Comparison of ENCODE assay signal across 27 cellular contexts in genomic region chrX:106875151-106875550, GRCh38. TPM values are rescaled to one million over a fixed set of nuclear protein-coding genes. Genes with fewer than 3 reads are reported as not detected.
A peak's percentile ranks its signal among the peaks of the same experiment; 100 is the strongest.
DNase-seq lines count a peak whose midpoint lies in the region; ATAC-seq lines count a peak whose summit lies in the region.
"Had no signal": no experiment of that assay in that cellular context is flagged by ENCODE, and none has a peak within 500 bp of the region (broad histone marks: within the 10 kb centered on the region; RNA-seq: fewer than 3 reads in every experiment).

No MANE protein-coding gene starts in this region.

- ATAC-seq in GM21529 (IDR thresholded peaks at IDR 0.05; ENCODE audit: unreplicated experiment): no peak
- ATAC-seq: HCT116, K562 had no signal

- H3K4me2 ChIP-seq in GM23248 (ENCODE audit: unreplicated experiment) (no peak overlapping the region), mesenchymal stem cell (ENCODE audit: low read length, poor library complexity, severe bottlenecking) (no peak overlapping the region)

- H3K79me2 ChIP-seq in GM23248 (ENCODE audit: insufficient read depth): no peaks in the 10 kb centered on the region

- H2BK15ac ChIP-seq in mesenchymal stem cell (ENCODE audit: low read depth, poor library complexity, severe bottlenecking): no peak overlapping the region

- no peaks in the 10 kb centered on the region for H3K9me2 ChIP-seq in GM23248 (ENCODE audit: insufficient read depth)

- no peaks in the 10 kb centered on the region for H3F3A ChIP-seq in GM23248 (ENCODE audit: insufficient read depth)

- H4K20me1 ChIP-seq in GM23248 (ENCODE audit: insufficient read depth): no peaks in the 10 kb centered on the region

- H3K18ac ChIP-seq in mesenchymal stem cell (ENCODE audit: low read depth in 1 of 2, low read length in 2 of 2): no peak overlapping the region

- no peaks in the 10 kb centered on the region for H3K4me1 ChIP-seq in GM23248 (ENCODE audit: insufficient read depth)
- no peaks in the 10 kb centered on the region for H3K4me1 ChIP-seq in mesenchymal stem cell (ENCODE audit: control insufficient read depth, insufficient read depth, low read depth, low read length)
- H3K4me1 ChIP-seq: BE2C, SJSA1 had no signal

- no peak overlapping the region for H2BK5ac ChIP-seq in mesenchymal stem cell (ENCODE audit: low read depth, low read length, poor library complexity, severe bottlenecking)

- in situ Hi-C loops in GM23248 (cut with MboI): no loop called here

- no peak overlapping the region for H4K91ac ChIP-seq in mesenchymal stem cell (ENCODE audit: low read length)

- H3K27me3 ChIP-seq in GM23248 (replicated peaks; ENCODE audit: insufficient read depth) (no peaks in the 10 kb centered on the region), mesenchymal stem cell (ENCODE audit: control insufficient read depth in 1 of 2, insufficient read depth in 1 of 2, low read length in 2 of 2) (peaks cover 0 to 18% of the 10 kb centered on the region in 2 experiments)
- H3K27me3 ChIP-seq: BE2C, SJSA1 had no signal

- no peak overlapping the region for H2BK12ac ChIP-seq in mesenchymal stem cell (ENCODE audit: low read length in 2 of 2)

- no peak overlapping the region for H3K23ac ChIP-seq in mesenchymal stem cell (ENCODE audit: low read length in 2 of 2)

- H4K8ac ChIP-seq in mesenchymal stem cell (ENCODE audit: low read length): no peak overlapping the region

- H3K4me3 ChIP-seq in GM23248 (no peak overlapping the region), mesenchymal stem cell (ENCODE audit: insufficient read depth in 1 of 2, low read depth in 1 of 2, low read length in 2 of 2) (no peak overlapping the region)
- H3K4me3 ChIP-seq: K562, SJSA1 had no signal

- H2AFZ ChIP-seq in GM23248 (no peak overlapping the region), mesenchymal stem cell (ENCODE audit: low read depth, low read length) (no peak overlapping the region)

- H3K79me1 ChIP-seq in mesenchymal stem cell (replicated peaks; ENCODE audit: low read length, poor library complexity, severe bottlenecking): no peaks in the 10 kb centered on the region

- H3K27ac ChIP-seq in GM23248 (no peak overlapping the region), mesenchymal stem cell (ENCODE audit: low read length, poor library complexity, severe bottlenecking) (no peak overlapping the region)
- H3K27ac ChIP-seq: SJSA1 had no signal

- H3K4ac ChIP-seq in mesenchymal stem cell (ENCODE audit: low read depth in 1 of 2, low read length in 2 of 2): no peak overlapping the region

- H3K9ac ChIP-seq in GM23248 (no peak overlapping the region), mesenchymal stem cell (ENCODE audit: low read length) (no peak overlapping the region)

- H3K14ac ChIP-seq in mesenchymal stem cell (ENCODE audit: low read length in 2 of 2): no peak overlapping the region

- 13 to 25% methylated on average over 1 of the region's 1 CpG for WGBS in GM23248 (ENCODE audit: low coverage in 1 of 2, low lambda C conversion rate in 2 of 2, missing lambda C conversion rate in 2 of 2), 2 experiments
- WGBS in mesenchymal stem cell: no CpG with 5 or more reads among the region's 1 CpG

- no peaks in the 10 kb centered on the region for H3K36me3 ChIP-seq in GM23248 (ENCODE audit: low read depth)
- peaks cover 3% of the 10 kb centered on the region in 2 experiments for H3K36me3 ChIP-seq in mesenchymal stem cell (ENCODE audit: control insufficient read depth in 1 of 2, insufficient read depth in 2 of 2, low read depth in 1 of 2, low read length in 2 of 2)
- H3K36me3 ChIP-seq: BE2C, SJSA1 had no signal

- DNase-seq in GM23248 (peak; percentile 35), OCI-M1 (lab: John Stamatoyannopoulos, UW) (peak; percentile 5), fibroblast of gingiva (ENCODE audit: low read depth) (peak; percentile 63), mesenchymal stem cell (peak; percentile 45), D341Med (ENCODE audit: low spot score) (no peak), NCI-H2107 (lab: John Stamatoyannopoulos, UW) (no peak)
- no peak for DNase-seq in activated CD8-positive, alpha-beta memory T cell treated with anti-CD3 and anti-CD28 coated beads, Interleukin-2, amount 50 U/mL, for 48 hours
- DNase-seq: BE2C; CD8-positive, alpha-beta memory T cell; DMS153; Kasumi-1; MV-4-11; NCI-H1105; NCI-H1436 treated with DMSO at 0.1 percent for 48 hours; NCI-H187 treated with DMSO at 0.1 percent for 48 hours; NCI-H526 treated with DMSO at 0.1 percent for 48 hours; Right ventricle myocardium superior; RPMI8226 had no signal

- H3K9me3 ChIP-seq in GM23248 (ENCODE audit: low read depth): no peaks in the 10 kb centered on the region
- peaks cover 5% of the 10 kb centered on the region for H3K9me3 ChIP-seq in mesenchymal stem cell (ENCODE audit: control insufficient read depth, low read length)
- H3K9me3 ChIP-seq: BE2C, SJSA1 had no signal

- no peak overlapping the region for H2BK120ac ChIP-seq in mesenchymal stem cell (ENCODE audit: low read depth, low read length)

- H2AK5ac ChIP-seq in mesenchymal stem cell (ENCODE audit: low read length, severe bottlenecking): no peak overlapping the region

RNA-seq across cellular contexts. Expression of gene RIPPLY1, which starts 28.0 kb away (rescaled TPM):
- total RNA-seq in GM23248 (2014; rRNA removed; shearing (Covaris generic)): not detected in 2 replicates
- polyA plus RNA-seq in GM23248 (2016; fragmentation: Nextera tagmentation; extraction: Ambion mirVana): not detected in 2 replicates
- polyA plus RNA-seq in mesenchymal stem cell (2013, experiment 1 of 2): not detected
- polyA plus RNA-seq in mesenchymal stem cell (2013, experiment 2 of 2): not detected
- total RNA-seq: A673; CD8-positive, alpha-beta memory T cell; H1; K562; M059J; NCI-H460; Right ventricle myocardium superior; SJSA1 had no signal
- polyA plus RNA-seq: CD14-positive monocyte; CD8-positive, alpha-beta memory T cell; H1; K562 had no signal

RNA-seq across cellular contexts. Expression of gene CLDN2, which starts 45.1 kb away (rescaled TPM):
- total RNA-seq in GM23248 (2014; rRNA removed; shearing (Covaris generic)): not detected in 2 replicates
- not detected in 2 replicates for polyA plus RNA-seq in GM23248 (2016; fragmentation: Nextera tagmentation; extraction: Ambion mirVana)
- polyA plus RNA-seq in mesenchymal stem cell (2013, experiment 1 of 2): not detected
- polyA plus RNA-seq in mesenchymal stem cell (2013, experiment 2 of 2): not detected
- total RNA-seq: A673; CD8-positive, alpha-beta memory T cell; H1; K562; M059J; NCI-H460; Right ventricle myocardium superior had no signal
- polyA plus RNA-seq: CD14-positive monocyte; CD8-positive, alpha-beta memory T cell; K562 had no signal

Comparison
In these comparisons a context has a peak if more than half of its experiments do, and no peak if none do; other contexts are left out.
1. DNase-seq: peak in GM23248 (single experiment), OCI-M1 (single experiment), fibroblast of gingiva (single experiment) and mesenchymal stem cell (single experiment); none in D341Med (single experiment), activated CD8-positive, alpha-beta memory T cell treated with anti-CD3 and anti-CD28 coated beads, Interleukin-2, amount 50 U/mL, for 48 hours (single experiment) and NCI-H2107 (single experiment).